ENCODE assay signal across 23 cellular contexts in genomic region chr15:47337106-47337505, GRCh38.
"Had no signal": no experiment of that assay in that cellular context is flagged by ENCODE, and none has a peak within 500 bp of the region (broad histone marks: within the 10 kb centered on the region; RNA-seq: fewer than 3 reads in every experiment).

No MANE protein-coding gene starts in this region.

- DNase-seq: stimulated activated CD4-positive, alpha-beta T cell treated with anti-CD3 and anti-CD28 coated beads, Interleukin-2, amount 100 ng/mL, for 48 hours; stimulated activated CD4-positive, alpha-beta T cell treated with anti-CD3 and anti-CD28 coated beads, Interleukin-4, amount 100 ng/mL, for 1 hour; stimulated activated CD4-positive, alpha-beta T cell treated with anti-CD3 and anti-CD28 coated beads, Interleukin-4, amount 100 ng/mL, for 24 hours; stimulated activated CD4-positive, alpha-beta T cell treated with anti-CD3 and anti-CD28 coated beads, Interleukin-4, amount 100 ng/mL, for 4 hours; stimulated activated CD8-positive, alpha-beta memory T cell treated with anti-CD3 and anti-CD28 coated beads, Interleukin-4, amount 100 ng/mL, for 48 hours; stimulated activated naive B cell treated with anti-CD40 and anti-IgM and Interleukin-4, amounts not matched to agents 10 μg/mL and 1 μg/mL and 100 μg/mL, for 72 hours; stimulated activated naive CD4-positive, alpha-beta T cell; stimulated activated naive CD4-positive, alpha-beta T cell treated with Interleukin-2 at 50 U/mL for 16 hours; stimulated activated naive CD8-positive, alpha-beta T cell treated with anti-CD3 and anti-CD28 coated beads, Interleukin-15, amount 100 ng/mL, for 72 hours; stimulated activated naive CD8-positive, alpha-beta T cell treated with anti-CD3 and anti-CD28 coated beads, Interleukin-15, Interleukin-2, amounts not matched to agents 100 U/mL and 50 U/mL, for 24 hours; stomach; substantia nigra; testis; thyroid gland; tibial artery; transverse colon; upper lobe of left lung; upper lobe of right lung; uterus had no signal

- H3K27ac ChIP-seq: stomach, suprapubic skin, testis, thoracic aorta, thyroid gland, tibial artery, tibial nerve, transverse colon, upper lobe of left lung, upper lobe of right lung, uterus, vagina had no signal

- H3K9me3 ChIP-seq: stomach, suprapubic skin, testis, thoracic aorta, thyroid gland, tibial artery, tibial nerve, transverse colon, upper lobe of left lung, upper lobe of right lung, uterus, vagina had no signal

- H3K4me3 ChIP-seq: stomach, suprapubic skin, testis, thoracic aorta, thyroid gland, tibial artery, tibial nerve, transverse colon, upper lobe of left lung, upper lobe of right lung, uterus, vagina had no signal

- H3K27me3 ChIP-seq: stomach, suprapubic skin, testis, thyroid gland, tibial artery, tibial nerve, transverse colon, upper lobe of left lung, upper lobe of right lung, uterus, vagina had no signal

- H3K4me1 ChIP-seq: suprapubic skin, tibial artery, uterus, vagina had no signal

- H3K36me3 ChIP-seq: stomach, suprapubic skin, thoracic aorta, thyroid gland, tibial artery, tibial nerve, transverse colon, upper lobe of left lung, upper lobe of right lung, uterus, vagina had no signal
